ENCODE assay signal across 11 cellular contexts in the genomic region with DNA sequence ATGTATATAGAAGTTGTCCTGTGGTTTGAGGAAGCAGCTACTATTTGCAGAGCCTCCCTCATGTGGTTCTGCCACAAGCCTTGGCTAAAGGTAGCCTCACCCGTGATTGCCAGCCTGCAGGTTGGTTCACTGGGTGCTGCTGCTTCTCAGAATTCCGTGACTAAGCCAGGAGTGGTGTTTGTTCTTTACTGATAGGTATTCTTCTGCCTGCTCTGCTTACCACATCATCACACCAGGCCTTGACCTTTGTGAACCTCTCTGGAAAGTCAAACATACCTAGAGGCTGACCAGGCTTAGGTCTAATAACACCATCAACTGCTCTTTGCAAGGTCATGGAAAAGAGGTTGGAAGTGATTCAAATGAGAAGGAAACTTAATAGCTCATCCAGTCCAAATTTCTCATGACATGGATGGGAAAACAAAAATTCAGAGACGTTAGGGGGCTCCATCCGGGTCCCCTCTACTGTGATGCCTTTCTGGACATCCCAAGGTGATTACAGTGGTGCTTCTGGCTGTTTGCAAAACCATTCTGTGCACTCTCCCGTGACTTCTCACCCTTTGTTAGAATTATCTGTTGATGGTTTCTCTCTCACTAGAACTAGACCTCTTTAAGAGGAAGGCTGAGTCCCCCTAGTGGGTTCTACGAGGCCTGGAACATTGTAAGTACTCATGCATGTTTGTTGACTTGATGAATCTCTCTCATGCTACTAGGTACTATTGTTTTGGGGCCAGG. TPM values are rescaled to one million over a fixed set of nuclear protein-coding genes. Genes with fewer than 3 reads are reported as not detected.
DNase-seq lines count a peak whose midpoint lies in the region; ATAC-seq and TF ChIP-seq lines count a peak whose summit lies in the region.
"Had no signal": no experiment of that assay in that cellular context is flagged by ENCODE, and none has a peak within 500 bp of the region (broad histone marks: within the 10 kb centered on the region; RNA-seq: fewer than 3 reads in every experiment).

No MANE protein-coding gene starts in this region.

- H3K27ac Mint-ChIP-seq in WTC11, result no peak overlapping the region
- H3K27ac Mint-ChIP-seq: activated naive CD8-positive, alpha-beta T cell treated with anti-CD3 and anti-CD28 coated beads, Interleukin-2, amount 50 U/mL, for 24 hours had no signal

- H3K27me3 ChIP-seq in lung (ENCODE audit: control insufficient read depth, insufficient read depth), result no peaks in the 10 kb centered on the region
- H3K27me3 ChIP-seq: Peyer's patch, testis had no signal

- CTCF ChIA-PET in WTC11 (lab: Charles Lee), result interaction anchor here (1.1 to 1.4 kb wide), 2 partner anchors 12 to 538 kb away, joined by 3 to 5 read pairs; no protein-coding TSS in a partner anchor

- H3K4me1 ChIP-seq in lung (ENCODE audit: control insufficient read depth in 2 of 2, insufficient read depth in 2 of 2, low read length in 2 of 2), result no peaks in the 10 kb centered on the region
- H3K4me1 ChIP-seq: Peyer's patch, testis had no signal

- H3K4me3 Mint-ChIP-seq in WTC11, result no peak overlapping the region
- no peak overlapping the region for H3K4me3 Mint-ChIP-seq in activated T-cell treated with anti-CD3 and anti-CD28 coated beads, Interleukin-2, amount 50 U/mL, for 4 hours
- H3K4me3 Mint-ChIP-seq: activated naive CD8-positive, alpha-beta T cell treated with anti-CD3 and anti-CD28 coated beads, Interleukin-2, amount 50 U/mL, for 24 hours had no signal

- H3K9me3 Mint-ChIP-seq in WTC11, result peaks cover 21% of the 10 kb centered on the region
- peaks cover under 1% of the 10 kb centered on the region for H3K9me3 Mint-ChIP-seq in activated T-cell treated with anti-CD3 and anti-CD28 coated beads, Interleukin-2, amount 50 U/mL, for 4 hours

- POLR2A ChIA-PET in WTC11 (lab: Charles Lee), result no interaction called here

- peaks cover 41% of the 10 kb centered on the region for H3K36me3 Mint-ChIP-seq in WTC11
- H3K36me3 Mint-ChIP-seq in activated T-cell treated with anti-CD3 and anti-CD28 coated beads, Interleukin-2, amount 50 U/mL, for 4 hours (ENCODE audit: insufficient read depth), result peaks cover 11% of the 10 kb centered on the region

- TF ChIP-seq CTCF in HFF-Myc (IDR thresholded peaks at IDR 0.05; ENCODE audit: low read depth, low read length, missing control alignments) (peak; percentile 41), WTC11 (IDR thresholded peaks at IDR 0.05) (no peak), lung (IDR thresholded peaks at IDR 0.05; ENCODE audit: control extremely low read depth, extremely low read depth) (no peak)

- no peaks in the 10 kb centered on the region for H3K4me1 Mint-ChIP-seq in WTC11
- H3K4me1 Mint-ChIP-seq in activated T-cell treated with anti-CD3 and anti-CD28 coated beads, Interleukin-2, amount 50 U/mL, for 4 hours (ENCODE audit: low read depth), result peaks cover 6% of the 10 kb centered on the region

- DNase-seq in DMS53 treated with DMSO at 0.1 percent for 48 hours (lab: John Stamatoyannopoulos, UW; ENCODE audit: unreplicated experiment) (peak; percentile 83), HFF-Myc (ENCODE audit: extremely low read depth, low read depth) (no peak), WTC11 (ENCODE audit: low spot score) (no peak), lung (ENCODE audit: low spot score) (peak; percentile 58), NCI-H2196 (lab: John Stamatoyannopoulos, UW; ENCODE audit: unreplicated experiment) (no peak), NOMO-1 treated with DMSO at 0.1 percent for 48 hours (lab: John Stamatoyannopoulos, UW; ENCODE audit: unreplicated experiment) (no peak)
- no peak for DNase-seq in activated effector memory CD4-positive, alpha-beta T cell treated with Interleukin-2 at 50 U/mL for 16 hours
- no peak for DNase-seq in activated T-cell treated with anti-CD3 and anti-CD28 coated beads, Interleukin-2, amount 50 U/mL, for 4 hours
- DNase-seq: activated naive CD8-positive, alpha-beta T cell treated with anti-CD3 and anti-CD28 coated beads, Interleukin-2, amount 50 U/mL, for 24 hours; Peyer's patch; testis had no signal

- H3K4me3 ChIP-seq in HFF-Myc (replicated peaks; ENCODE audit: low read depth, low read length) (no peak overlapping the region), lung (no peak overlapping the region)
- H3K4me3 ChIP-seq: Peyer's patch, testis had no signal

- H3K27me3 Mint-ChIP-seq in WTC11 (ENCODE audit: low read depth), result no peaks in the 10 kb centered on the region
- peaks cover 3% of the 10 kb centered on the region for H3K27me3 Mint-ChIP-seq in activated T-cell treated with anti-CD3 and anti-CD28 coated beads, Interleukin-2, amount 50 U/mL, for 4 hours (ENCODE audit: low read depth)

- H3K36me3 ChIP-seq in lung (ENCODE audit: control insufficient read depth in 2 of 2, insufficient read depth in 2 of 2, low read length in 2 of 2), result no peaks in the 10 kb centered on the region
- H3K36me3 ChIP-seq: Peyer's patch had no signal

- ATAC-seq in WTC11 (peak; percentile 61), lung (ENCODE audit: insufficient read depth, low FRiP score) (peak; percentile 81)
- no peak for ATAC-seq in activated T-cell treated with anti-CD3 and anti-CD28 coated beads, Interleukin-2, amount 50 U/mL, for 4 hours
- ATAC-seq: activated naive CD8-positive, alpha-beta T cell treated with anti-CD3 and anti-CD28 coated beads, Interleukin-2, amount 50 U/mL, for 24 hours had no signal

- 62 to 72% methylated on average over 6 of the region's 6 CpGs for WGBS in lung, 2 donors

- peaks cover 0 to under 1% of the 10 kb centered on the region in 2 donors for H3K9me3 ChIP-seq in lung (ENCODE audit: control insufficient read depth in 2 of 2, insufficient read depth in 1 of 2, low read length in 1 of 2)
- H3K9me3 ChIP-seq: Peyer's patch, testis had no signal

- H3K27ac ChIP-seq in lung (ENCODE audit: low read depth in 1 of 2, low read length in 1 of 2), result no peak overlapping the region
- H3K27ac ChIP-seq: Peyer's patch, testis had no signal

TF ChIP-seq in WTC11, 78 proteins besides CTCF, POLR2A, EP300 and RAD21:
- TF ChIP-seq GABPB1 (CRISPR knock-in tag; IDR thresholded peaks at IDR 0.05), result peak; percentile 86
- TF ChIP-seq NFYB (CRISPR knock-in tag; conservative IDR thresholded peaks at IDR 0.05; ENCODE audit: low read depth), result no peak

RNA-seq across cellular contexts. Expression of a gene that starts 8.5 kb away (rescaled TPM):
- 31.7 to 44.4 TPM (median 32.9 TPM) in 3 replicates for total RNA-seq in WTC11 (2021)
- 10 to 100 TPM; 29.9 to 35.6 TPM for total RNA-seq in lung
- 10 to 100 TPM; 26.9 to 45.1 TPM for polyA plus RNA-seq in lung
- 10 to 100 TPM in 1 of 3 donors, 1 to 10 TPM in 2; 6.5 to 10.9 (median 8.6) TPM for total RNA-seq in activated T-cell treated with anti-CD3 and anti-CD28 coated beads, Interleukin-2, amount 50 U/mL, for 4 hours

Comparison
In these comparisons a context has a peak if more than half of its experiments do, and no peak if none do; other contexts are left out.
1. DNase-seq: peak in DMS53 treated with DMSO at 0.1 percent for 48 hours (single experiment) and lung (single experiment); none in HFF-Myc (single experiment), WTC11 (single experiment), NCI-H2196 (single experiment), activated effector memory CD4-positive, alpha-beta T cell treated with Interleukin-2 at 50 U/mL for 16 hours (single experiment), activated T-cell treated with anti-CD3 and anti-CD28 coated beads, Interleukin-2, amount 50 U/mL, for 4 hours (single experiment) and NOMO-1 treated with DMSO at 0.1 percent for 48 hours (single experiment).
2. ATAC-seq: peak in WTC11 (single experiment) and lung (single experiment); none in activated T-cell treated with anti-CD3 and anti-CD28 coated beads, Interleukin-2, amount 50 U/mL, for 4 hours (0 of 2).